Comparison of ENCODE assay signal across 23 cellular contexts in genomic region chr6:108922499-108922898, GRCh38.
"Had no signal": no experiment of that assay in that cellular context is flagged by ENCODE, and none has a peak within 500 bp of the region (broad histone marks: within the 10 kb centered on the region; RNA-seq: fewer than 3 reads in every experiment).

No MANE protein-coding gene starts in this region.

- FAIRE-seq: RCC 7860, TTC549 had no signal

- H3K9me3 ChIP-seq: ascending aorta, body of pancreas had no signal

- H3K36me3 ChIP-seq: ascending aorta had no signal

- H3K27ac ChIP-seq: ascending aorta, body of pancreas had no signal

- DNase-seq: activated B cell treated with CpG ODN at 0.5 μM for 24 hours; activated CD4-positive, alpha-beta T cell treated with anti-CD3 and anti-CD28 coated beads for 1 hour; activated CD4-positive, alpha-beta T cell treated with anti-CD3 and anti-CD28 coated beads, Interleukin-2, amount 10 ng/mL, durations not matched to agents 24 days and 14 days; activated CD8-positive, alpha-beta memory T cell treated with anti-CD3 and anti-CD28 coated beads, Interleukin-2, amount 10 ng/mL, durations not matched to agents 7 days and 5 days; activated effector memory CD4-positive, alpha-beta T cell treated with Interleukin-2 at 50 U/mL for 16 hours; activated naive CD4-positive, alpha-beta T cell; activated naive CD8-positive, alpha-beta T cell treated with anti-CD3 and anti-CD28 coated beads, Interleukin-2, amount 50 U/mL, for 24 hours; activated T-cell treated with anti-CD3 and anti-CD28 coated beads, Interleukin-2, amount 50 U/mL, for 24 hours; amniotic stem cell; Karpas-422; NCI-H146; NCI-H187 treated with DMSO at 0.1 percent for 48 hours; NCI-H2081 treated with DMSO at 0.1 percent for 48 hours; NCI-H446; NCI-H524; PC-3; SIG-M5; T-helper 2 cell; T1000 had no signal

- H3K27ac Mint-ChIP-seq: activated B cell treated with CpG ODN at 0.5 μM for 24 hours had no signal

- H3K4me3 ChIP-seq: ascending aorta, body of pancreas had no signal

- H3K4me3 Mint-ChIP-seq: activated B cell treated with CpG ODN at 0.5 μM for 24 hours; activated CD4-positive, alpha-beta T cell treated with anti-CD3 and anti-CD28 coated beads, Interleukin-2, amount 10 ng/mL, durations not matched to agents 24 days and 14 days; activated naive CD8-positive, alpha-beta T cell treated with anti-CD3 and anti-CD28 coated beads, Interleukin-2, amount 50 U/mL, for 24 hours; activated T-cell treated with anti-CD3 and anti-CD28 coated beads, Interleukin-2, amount 50 U/mL, for 24 hours had no signal

- H3K27me3 ChIP-seq: ascending aorta, body of pancreas had no signal

- H3K27me3 Mint-ChIP-seq: activated B cell treated with CpG ODN at 0.5 μM for 24 hours had no signal

- H3K9me3 Mint-ChIP-seq: activated B cell treated with CpG ODN at 0.5 μM for 24 hours had no signal

- ATAC-seq: PC-3 had no signal
